29 cellular contexts compared by ENCODE assay signal in the genomic region with DNA sequence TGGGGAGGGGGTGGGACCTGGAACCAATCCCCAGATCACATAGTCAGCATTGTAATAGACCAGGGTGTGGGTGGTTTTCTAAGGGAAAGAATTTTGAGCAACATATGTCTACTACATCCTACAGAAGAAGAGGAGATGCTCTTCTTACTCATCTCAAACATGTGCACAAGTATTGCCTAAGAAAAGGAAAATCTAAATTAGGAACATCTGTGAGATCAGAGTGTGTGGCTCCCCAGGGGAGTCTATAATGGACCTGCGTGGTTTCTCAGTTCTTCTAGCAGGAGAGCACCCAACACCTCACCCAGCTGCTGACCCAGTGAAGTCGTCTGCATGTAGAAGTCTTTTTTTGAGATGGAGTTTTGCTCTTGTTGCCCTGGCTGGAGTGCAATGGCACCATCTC.
"Had no signal": no experiment of that assay in that cellular context is flagged by ENCODE, and none has a peak within 500 bp of the region (broad histone marks: within the 10 kb centered on the region; RNA-seq: fewer than 3 reads in every experiment).

No MANE protein-coding gene starts in this region.

- H3K36me3 ChIP-seq: ascending aorta, MG63, Peyer's patch, SJCRH30 had no signal

- H3K9me2 ChIP-seq: SK-N-SH had no signal

- H3K9me3 ChIP-seq: ascending aorta, body of pancreas, MG63, Peyer's patch, SJCRH30, SK-N-SH had no signal

- DNase-seq: activated CD4-positive, alpha-beta T cell treated with anti-CD3 and anti-CD28 coated beads for 4 hours; activated CD8-positive, alpha-beta memory T cell treated with anti-CD3 and anti-CD28 coated beads, Interleukin-2, amount 50 U/mL, for 4 hours; activated CD8-positive, alpha-beta T cell treated with anti-CD3 and anti-CD28 coated beads for 36 hours; activated naive CD4-positive, alpha-beta T cell treated with anti-CD3 and anti-CD28 coated beads, Interleukin-2, amount 50 U/mL, for 16 hours; amniotic stem cell; body of pancreas; central memory CD4-positive, alpha-beta T cell; MG63; MV-4-11; NCI-H1092 treated with DMSO at 0.1 percent for 48 hours; NCI-H1417 treated with DMSO at 0.1 percent for 48 hours; NCI-H1694; NCI-H2029; NCI-H2107; NCI-H2171 treated with DMSO at 0.1 percent for 48 hours; NCI-H226; NCI-H526; NCI-H774; NK-92 treated with Interleukin-12 subunit alpha and Interleukin-12 subunit beta, amount 100 ng/mL, for 24 hours; OCI-M1; Peyer's patch; Right ventricle myocardium superior; SJCRH30; SK-N-SH; T-helper 1 cell had no signal

- H3K4me1 ChIP-seq: body of pancreas, Peyer's patch, SJCRH30 had no signal

- H3K27ac ChIP-seq: ascending aorta, body of pancreas, KMS-11, Peyer's patch, RWPE1, SJCRH30, VCaP had no signal

- H3K4me2 ChIP-seq: KMS-11, SK-N-SH had no signal

- H3K27me3 ChIP-seq: ascending aorta, body of pancreas, MG63, Peyer's patch, SJCRH30 had no signal

- H3K9ac ChIP-seq: KMS-11, SK-N-SH had no signal

- ATAC-seq: activated CD8-positive, alpha-beta T cell treated with anti-CD3 and anti-CD28 coated beads for 36 hours; body of pancreas had no signal

- H3K4me3 ChIP-seq: ascending aorta, body of pancreas, MG63, Peyer's patch, SJCRH30 had no signal
